In the genomic region with DNA sequence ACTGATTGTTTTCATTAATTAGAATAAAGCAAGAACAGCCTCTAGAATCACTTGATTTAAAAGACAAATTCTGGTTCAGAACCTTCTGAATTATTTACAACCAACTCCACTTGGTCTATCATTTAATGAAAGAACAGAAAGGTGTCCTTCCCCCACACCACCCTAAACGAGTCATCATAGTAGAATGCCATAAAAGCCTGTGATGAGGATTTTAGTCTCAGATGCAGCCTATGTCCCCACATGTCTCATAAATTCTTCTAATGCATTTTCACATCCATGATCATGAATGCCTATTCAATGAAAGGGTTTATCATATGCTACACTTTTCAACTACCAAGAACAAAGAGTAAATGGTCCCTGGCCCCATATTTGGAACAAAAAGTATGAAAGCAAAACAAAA, we compare ENCODE assay signal across 17 cellular contexts.
DNase-seq lines count a peak whose midpoint lies in the region; ATAC-seq and TF ChIP-seq lines count a peak whose summit lies in the region.
"Had no signal": no experiment of that assay in that cellular context is flagged by ENCODE, and none has a peak within 500 bp of the region (broad histone marks: within the 10 kb centered on the region; RNA-seq: fewer than 3 reads in every experiment).

No MANE protein-coding gene starts in this region.

- H3K4me1 ChIP-seq in PC-3 (ENCODE audit: insufficient read depth, low read length), result no peaks in the 10 kb centered on the region

- H3K4me1 Mint-ChIP-seq in chondrocyte (ENCODE audit: low read depth), result no peaks in the 10 kb centered on the region
- H3K4me1 Mint-ChIP-seq: GM23338 had no signal

- intact Hi-C loops in PC-3 (cut with micrococcal nuclease), result no loop called here

- no peak overlapping the region for H3K27ac ChIP-seq in PC-3 (ENCODE audit: low read length)

- TF ChIP-seq CTCF in PC-3 (conservative IDR thresholded peaks at IDR 0.05; ENCODE audit: low read depth, low read length) (no peak), chondrocyte (IDR thresholded peaks at IDR 0.05) (no peak)

- peak; percentile 40 for DNase-seq in ELR (ENCODE audit: low read depth)
- DNase-seq in PC-3, result peak; percentile 33
- DNase-seq in foreskin melanocyte, result peak; percentile 60
- DNase-seq in activated naive CD4-positive, alpha-beta T cell treated with anti-CD3 and anti-CD28 coated beads, Interleukin-2, amount 50 U/mL, for 16 hours, result no peak
- no peak for DNase-seq in chondrocyte (ENCODE audit: low spot score)
- DNase-seq in GOT3 (lab: John Stamatoyannopoulos, UW), result no peak
- no peak for DNase-seq in left lobe of liver (ENCODE audit: low spot score)
- DNase-seq: CD8-positive, alpha-beta T cell; DMS79 treated with DMSO at 0.1 percent for 48 hours; GF-D8; KBM-7; NCI-H1048; NCI-H146; NCI-H2081; NCI-H510A had no signal

- no peak overlapping the region for H3K9ac ChIP-seq in PC-3 (ENCODE audit: low read length)

- no peaks in the 10 kb centered on the region for H3K9me3 ChIP-seq in PC-3 (ENCODE audit: low read length)

- no peaks in the 10 kb centered on the region for H3K36me3 ChIP-seq in PC-3 (ENCODE audit: low read depth, low read length)

- H3K27ac Mint-ChIP-seq in chondrocyte (ENCODE audit: unreplicated experiment), result no peak overlapping the region
- H3K27ac Mint-ChIP-seq: CD8-positive, alpha-beta T cell; GM23338 had no signal

- no peak overlapping the region for H3K4me3 Mint-ChIP-seq in chondrocyte (ENCODE audit: unreplicated experiment)
- H3K4me3 Mint-ChIP-seq: CD8-positive, alpha-beta T cell; GM23338 had no signal

- POLR2A ChIA-PET in PC-3 (lab: Charles Lee; ENCODE audit: unreplicated experiment), result no interaction called here

- no peaks in the 10 kb centered on the region for H3K9me2 ChIP-seq in PC-3 (replicated peaks; ENCODE audit: low read length)

- H3K4me3 ChIP-seq in PC-3 (ENCODE audit: low read length), result no peak overlapping the region
- H3K4me3 ChIP-seq: GM23338 had no signal

- H3K27me3 ChIP-seq in PC-3 (ENCODE audit: low read length), result no peaks in the 10 kb centered on the region

- no peaks in the 10 kb centered on the region for H3K9me3 Mint-ChIP-seq in chondrocyte (ENCODE audit: low read depth)
- H3K9me3 Mint-ChIP-seq: CD8-positive, alpha-beta T cell; GM23338 had no signal

- no TSS peak for BruUV-seq in PC-3 (replicated peaks; lab: Mats Ljungman, UMichigan)

- no peaks in the 10 kb centered on the region for H3K36me3 Mint-ChIP-seq in chondrocyte (ENCODE audit: low read depth)

- H3F3A ChIP-seq in PC-3 (ENCODE audit: low read length, unreplicated experiment), result no peaks in the 10 kb centered on the region

- no peaks in the 10 kb centered on the region for H4K20me1 ChIP-seq in PC-3 (ENCODE audit: low read length)

- CTCF ChIA-PET in PC-3 (lab: Charles Lee), result no interaction called here

- H3K27me3 Mint-ChIP-seq in chondrocyte (ENCODE audit: low read depth), result no peaks in the 10 kb centered on the region

- H2AFZ ChIP-seq in PC-3 (ENCODE audit: low read length), result no peak overlapping the region
- H2AFZ ChIP-seq: GM23338 had no signal

- H3K4me2 ChIP-seq in PC-3 (ENCODE audit: low read length), result no peak overlapping the region
- H3K4me2 ChIP-seq: GM23338 had no signal

- ATAC-seq in PC-3, result peak; percentile 54; the same call in 1 of the 2 replicates
- ATAC-seq in left lobe of liver, result no peak
- ATAC-seq: CD8-positive, alpha-beta T cell; GM23338; Panc1 had no signal

- H3K79me2 ChIP-seq in PC-3 (ENCODE audit: low read length), result no peaks in the 10 kb centered on the region

Comparison
In these comparisons a context has a peak if more than half of its experiments do, and no peak if none do; other contexts are left out.
1. DNase-seq: peak in ELR (single experiment), PC-3 (single experiment) and foreskin melanocyte (single experiment); none in activated naive CD4-positive, alpha-beta T cell treated with anti-CD3 and anti-CD28 coated beads, Interleukin-2, amount 50 U/mL, for 16 hours (single experiment), chondrocyte (single experiment), GOT3 (single experiment) and left lobe of liver (single experiment).